In genomic region chr19:58572818-58573657, GRCh38 we compare ENCODE assay signal across 1 cellular context.
A peak's percentile ranks its signal among the peaks of the same experiment; 100 is the strongest.
TF ChIP-seq lines count a peak whose summit lies in the region.

MZF1 (minus strand) TSS chr19:58573335; CDS start chr19:58571389, 1,946 bp downstream.

TF ChIP-seq in K562, 482 proteins besides CTCF, POLR2A, EP300 and RAD21 (continued from another document and continues in another):
- TF ChIP-seq RREB1 (CRISPR knock-in tag; IDR thresholded peaks at IDR 0.05) (no peak), HDAC2 (IDR thresholded peaks at IDR 0.05) (peak; percentile 11; the same call in 1 of the 2 replicates), FOXA1 (IDR thresholded peaks at IDR 0.05; ENCODE audit: borderline replicate concordance) (no peak), MAX (CRISPR knock-in tag; IDR thresholded peaks at IDR 0.05) (peak; percentile 89), TCF7L2 (IDR thresholded peaks at IDR 0.05; ENCODE audit: low read depth, low read length) (no peak), ZNF586 (CRISPR knock-in tag; conservative IDR thresholded peaks at IDR 0.05) (no peak), SMARCB1 (IDR thresholded peaks at IDR 0.05; ENCODE audit: insufficient read length, low read depth) (no peak), ZFP1 (CRISPR knock-in tag; IDR thresholded peaks at IDR 0.05) (no peak), ZBTB11 (CRISPR knock-in tag; IDR thresholded peaks at IDR 0.05) (peak in 2 of 3 experiments; percentile 51 to 94; a peak in 4 of 6 replicates), HMGXB4 (CRISPR knock-in tag; IDR thresholded peaks at IDR 0.05) (0 out of 2 replicates have a peak, but pooled peaks have one; percentile 68), PYGO2 (tag; IDR thresholded peaks at IDR 0.05) (no peak), TOE1 (IDR thresholded peaks at IDR 0.05; ENCODE audit: borderline replicate concordance) (peak; percentile 81), TOE1 (CRISPR knock-in tag; IDR thresholded peaks at IDR 0.05; ENCODE audit: borderline replicate concordance, low read depth) (no peak), GTF2A2 (tag; IDR thresholded peaks at IDR 0.05) (no peak), ZNF398 (CRISPR knock-in tag; IDR thresholded peaks at IDR 0.05) (no peak), RBM17 (IDR thresholded peaks at IDR 0.05; ENCODE audit: borderline replicate concordance, low read depth, low read length) (no peak), POLR2B (IDR thresholded peaks at IDR 0.05; ENCODE audit: low read depth, partially characterized antibody) (peak; percentile 78), TSHZ1 (CRISPR knock-in tag; IDR thresholded peaks at IDR 0.05) (no peak), ZBTB17 (CRISPR knock-in tag; IDR thresholded peaks at IDR 0.05) (peak; percentile 63; the same call in 1 of the 2 replicates), ZBTB40 (IDR thresholded peaks at IDR 0.05) (peak; percentile 91), ZBTB40 (CRISPR knock-in tag; IDR thresholded peaks at IDR 0.05) (no peak), ZNF507 (tag; conservative IDR thresholded peaks at IDR 0.05) (no peak), ZNF644 (tag; IDR thresholded peaks at IDR 0.05; ENCODE audit: low read depth) (no peak), THRAP3 (IDR thresholded peaks at IDR 0.05; ENCODE audit: borderline replicate concordance) (no peak), MAFK (IDR thresholded peaks at IDR 0.05; ENCODE audit: low read length) (no peak), SNRNP70 (optimal IDR thresholded peaks at IDR 0.05; ENCODE audit: low read depth, low read length) (no peak)
